Comparison of ENCODE assay signal across 1 cellular context in the genomic region with DNA sequence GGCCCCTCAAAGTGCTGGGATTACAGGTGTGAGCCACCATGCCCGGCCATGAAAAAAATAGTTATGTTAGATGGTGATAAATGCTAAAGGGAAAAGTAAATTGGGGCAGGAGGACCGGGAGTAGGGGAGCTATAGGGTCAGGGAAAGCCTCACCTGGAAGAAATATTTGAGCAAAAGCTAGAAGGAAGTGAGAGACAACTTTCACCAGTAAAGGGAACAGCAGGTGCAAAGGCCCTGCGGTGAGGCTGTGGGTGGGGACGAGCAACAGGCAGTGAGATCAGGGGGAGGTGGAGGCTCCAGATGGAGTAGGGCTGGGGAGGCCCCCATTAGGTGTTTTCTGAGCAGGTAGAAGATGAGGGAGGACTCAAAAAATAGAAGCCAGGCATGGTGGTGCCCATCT.
TF ChIP-seq lines count a peak whose summit lies in the region.

No MANE protein-coding gene starts in this region.

TF ChIP-seq in H1, 55 proteins besides CTCF, POLR2A, EP300 and RAD21:
- TF ChIP-seq HDAC2 (IDR thresholded peaks at IDR 0.05; ENCODE audit: borderline replicate concordance in 1 of 2, low read depth in 2 of 2, low read length in 2 of 2) (no peak), KDM1A (IDR thresholded peaks at IDR 0.05; ENCODE audit: borderline replicate concordance, low read length) (0 out of 2 replicates have a peak, but pooled peaks have one; percentile 47), ASH2L (IDR thresholded peaks at IDR 0.05; ENCODE audit: low read length) (no peak)
